ENCODE assay signal across 28 cellular contexts in the genomic region with DNA sequence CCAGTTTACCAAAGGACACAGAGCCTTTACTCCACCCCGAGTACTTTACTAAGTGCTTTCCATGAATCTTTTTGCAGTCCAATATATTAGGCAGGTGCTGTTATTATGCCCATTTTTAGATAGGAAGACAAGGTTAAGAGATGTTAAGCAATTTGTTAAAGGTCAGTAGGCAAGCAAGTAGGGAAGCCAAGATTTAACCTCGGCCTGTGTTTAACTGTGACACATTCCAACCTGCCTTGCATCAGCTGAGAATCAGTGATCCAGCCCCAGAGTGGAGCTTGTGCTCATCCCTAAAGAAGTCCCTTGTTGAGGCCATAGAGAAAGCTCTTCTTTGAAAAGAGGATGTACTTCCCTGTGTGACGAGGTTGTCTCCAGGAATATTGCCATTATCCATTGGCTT.
"Had no signal": no experiment of that assay in that cellular context is flagged by ENCODE, and none has a peak within 500 bp of the region (broad histone marks: within the 10 kb centered on the region; RNA-seq: fewer than 3 reads in every experiment).

No MANE protein-coding gene starts in this region.

- H3K27me3 Mint-ChIP-seq: dendritic cell treated with granulocyte-macrophage colony-stimulating factor and Interleukin-4, amounts not matched to agents 40 ng/mL and 50 ng/mL, for 4 days; effector memory CD8-positive, alpha-beta T cell had no signal

- H3K4me1 ChIP-seq: colonic mucosa, gastrocnemius medialis, heart right ventricle, left lung, lower lobe of right lung had no signal

- ATAC-seq: effector memory CD8-positive, alpha-beta T cell; esophagus mucosa; gastrocnemius medialis; heart right ventricle; left colon; left lung; left ventricle myocardium superior; lower lobe of right lung; mucosa of descending colon had no signal

- H3K4me3 ChIP-seq: colonic mucosa, esophagus squamous epithelium, gastrocnemius medialis, heart right ventricle, left lung, lower lobe of right lung, mucosa of descending colon had no signal

- H3K9me3 ChIP-seq: colonic mucosa, esophagus squamous epithelium, gastrocnemius medialis, heart right ventricle, left lung, lower lobe of right lung, mucosa of descending colon had no signal

- H3K36me3 ChIP-seq: colonic mucosa, esophagus squamous epithelium, heart right ventricle, left lung, lower lobe of right lung had no signal

- H3K4me3 Mint-ChIP-seq: dendritic cell treated with granulocyte-macrophage colony-stimulating factor and Interleukin-4, amounts not matched to agents 40 ng/mL and 50 ng/mL, for 4 days; effector memory CD8-positive, alpha-beta T cell; endodermal cell; mesothelial cell of epicardium had no signal

- H3K9me3 Mint-ChIP-seq: dendritic cell treated with granulocyte-macrophage colony-stimulating factor and Interleukin-4, amounts not matched to agents 40 ng/mL and 50 ng/mL, for 4 days; effector memory CD8-positive, alpha-beta T cell; endodermal cell; mesothelial cell of epicardium had no signal

- H3K27me3 ChIP-seq: colonic mucosa, esophagus squamous epithelium, gastrocnemius medialis, heart right ventricle, left lung had no signal

- H3K27ac ChIP-seq: colonic mucosa, epithelial cell of prostate, gastrocnemius medialis, heart right ventricle, left lung, lower lobe of right lung had no signal

- FAIRE-seq: endometrium, islet of Langerhans, kidney had no signal

- H3K27ac Mint-ChIP-seq: dendritic cell treated with granulocyte-macrophage colony-stimulating factor and Interleukin-4, amounts not matched to agents 40 ng/mL and 50 ng/mL, for 4 days; effector memory CD8-positive, alpha-beta T cell; endodermal cell; mesothelial cell of epicardium had no signal

- H3K36me3 Mint-ChIP-seq: mesothelial cell of epicardium had no signal

- DNase-seq: colonic mucosa; cortex of kidney; effector CD8-positive, alpha-beta T cell; effector memory CD8-positive, alpha-beta T cell; endodermal cell; erythroblast; esophagus squamous epithelium; foreskin fibroblast; foreskin melanocyte; gastrocnemius medialis; glutamatergic neuron; head of caudate nucleus; heart right ventricle; hippocampal formation; kidney; kidney glomerular epithelial cell; left colon; left lung; left ventricle myocardium superior; lower lobe of right lung; mesenchymal stem cell; mucosa of descending colon had no signal
